Comparison of ENCODE assay signal across 7 cellular contexts in genomic region chr9:94165592-94166236, GRCh38.
DNase-seq lines count a peak whose midpoint lies in the region; ATAC-seq and TF ChIP-seq lines count a peak whose summit lies in the region.

No MANE protein-coding gene starts in this region.

- peak overlapping the region; percentile 99 for H3K27ac ChIP-seq in hepatocyte

- H3K79me2 ChIP-seq in hepatocyte, result peaks cover 37% of the 10 kb centered on the region

- peak overlapping the region; percentile 32 for H2AFZ ChIP-seq in hepatocyte

- peak overlapping the region; percentile 75 for H3K4me2 ChIP-seq in hepatocyte

- H3K27me3 ChIP-seq in hepatocyte, result no peaks in the 10 kb centered on the region

- H3K9me3 ChIP-seq in hepatocyte (ENCODE audit: low read depth), result no peaks in the 10 kb centered on the region

- no peak for TF ChIP-seq CTCF in hepatocyte (IDR thresholded peaks at IDR 0.05; ENCODE audit: poor library complexity)

- no peak overlapping the region for H3K4me3 ChIP-seq in hepatocyte

- WGBS in hepatocyte (ENCODE audit: low lambda C conversion rate, missing lambda C conversion rate), result 17% methylated on average over 34 of the region's 50 CpGs

- H3K4me1 ChIP-seq in hepatocyte (ENCODE audit: insufficient read depth), result peaks cover 23% of the 10 kb centered on the region

- no peaks in the 10 kb centered on the region for H3K36me3 ChIP-seq in hepatocyte (replicated peaks; ENCODE audit: insufficient read depth, low read depth)

- TF ChIP-seq POLR2A in GM18505 (IDR thresholded peaks at IDR 0.05; ENCODE audit: borderline replicate concordance, extremely low read depth, insufficient read depth, insufficient read length), result no peak

- peaks cover 36% of the 10 kb centered on the region for H4K20me1 ChIP-seq in hepatocyte (ENCODE audit: insufficient read depth, poor library complexity, severe bottlenecking)

- H3K9me2 ChIP-seq in hepatocyte (replicated peaks; ENCODE audit: insufficient read depth), result no peaks in the 10 kb centered on the region

- ATAC-seq in GM18505 (IDR thresholded peaks at IDR 0.05; ENCODE audit: unreplicated experiment) (peak; percentile 87), HG03025 (IDR thresholded peaks at IDR 0.05; ENCODE audit: low FRiP score, unreplicated experiment) (peak; percentile 88)

- DNase-seq in NCI-H2029 treated with DMSO at 0.1 percent for 48 hours (lab: John Stamatoyannopoulos, UW) (peak; percentile 94), T1000 (lab: John Stamatoyannopoulos, UW) (peak; percentile 97), astrocyte of the hippocampus (ENCODE audit: low read depth, low spot score) (peak; percentile 100), hepatocyte (ENCODE audit: low spot score) (peak; percentile 99), renal cortical epithelial cell (ENCODE audit: low read depth) (peak; percentile 92)
